In genomic region chr20:32789896-32790750, GRCh38 we compare ENCODE assay signal across 1 cellular context.
TF ChIP-seq lines count a peak whose summit lies in the region.

No MANE protein-coding gene starts in this region.

TF ChIP-seq in HepG2, 621 proteins besides CTCF, POLR2A, EP300 and RAD21 (continued from another document):
- TF ChIP-seq THAP9 (CRISPR knock-in tag; IDR thresholded peaks at IDR 0.05; ENCODE audit: borderline replicate concordance) (peak; percentile 60; the same call in 1 of the 2 replicates), HNF1B (CRISPR knock-in tag; IDR thresholded peaks at IDR 0.05) (no peak), ZNF274 (CRISPR knock-in tag; IDR thresholded peaks at IDR 0.05) (no peak)
